22 cellular contexts compared by ENCODE assay signal in the genomic region with DNA sequence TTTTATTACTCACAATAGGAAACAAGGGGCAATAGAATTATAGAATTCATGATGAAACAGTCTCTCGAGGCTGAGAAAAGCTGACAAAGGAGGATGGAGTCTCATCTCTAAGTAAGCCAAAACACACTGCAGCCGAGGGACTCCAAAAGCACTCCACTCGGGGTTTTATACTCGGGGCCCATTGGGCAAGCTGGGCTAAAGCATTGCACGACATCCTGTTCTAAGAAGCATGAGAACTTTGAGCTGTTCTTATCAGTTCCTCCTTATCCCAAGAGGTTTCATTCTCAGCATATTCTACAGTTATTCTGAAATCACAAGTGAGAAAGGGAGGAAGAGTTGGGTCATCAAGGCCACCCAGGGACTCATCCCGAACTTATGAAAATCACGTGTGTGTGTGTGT.
"Had no signal": no experiment of that assay in that cellular context is flagged by ENCODE, and none has a peak within 500 bp of the region (broad histone marks: within the 10 kb centered on the region; RNA-seq: fewer than 3 reads in every experiment).

No MANE protein-coding gene starts in this region.

- H3K4me3 ChIP-seq: colonic mucosa, lung, ovary, right atrium auricular region, sigmoid colon, skin epidermis, stomach, thoracic aorta, transverse colon had no signal

- H3K27ac Mint-ChIP-seq: endodermal cell, naive B cell, nephron had no signal

- H3K36me3 ChIP-seq: colonic mucosa, ovary, right atrium auricular region, sigmoid colon, stomach, thoracic aorta, transverse colon had no signal

- H3K4me3 Mint-ChIP-seq: endodermal cell, naive B cell, nephron had no signal

- H3K4me1 Mint-ChIP-seq: endodermal cell, naive B cell, nephron had no signal

- H3K4me1 ChIP-seq: colonic mucosa, foreskin keratinocyte, right atrium auricular region, sigmoid colon, stomach, transverse colon had no signal

- DNase-seq: colonic mucosa; effector CD4-positive, alpha-beta T cell; endodermal cell; erythroblast; foreskin keratinocyte; left colon; left ventricle myocardium superior; mesenchymal stem cell; midbrain; naive B cell; ovary; sigmoid colon; stimulated activated CD4-positive, alpha-beta T cell treated with anti-CD3 and anti-CD28 coated beads, Interleukin-2, amount 100 ng/mL, for 24 hours; stimulated activated naive CD4-positive, alpha-beta T cell; stomach; substantia nigra; transverse colon had no signal

- H3K27ac ChIP-seq: colonic mucosa, foreskin keratinocyte, ovary, right atrium auricular region, sigmoid colon, skin epidermis, stomach, thoracic aorta, transverse colon had no signal

- H3K36me3 Mint-ChIP-seq: naive B cell had no signal

- ATAC-seq: foreskin keratinocyte, left colon, left ventricle myocardium superior had no signal

- H3K9me3 ChIP-seq: colonic mucosa, ovary, right atrium auricular region, sigmoid colon, stomach, thoracic aorta, transverse colon had no signal

- H3K27me3 Mint-ChIP-seq: naive B cell had no signal

- H3K27me3 ChIP-seq: colonic mucosa, foreskin keratinocyte, ovary, right atrium auricular region, sigmoid colon, stomach, transverse colon had no signal
